In the genomic region with DNA sequence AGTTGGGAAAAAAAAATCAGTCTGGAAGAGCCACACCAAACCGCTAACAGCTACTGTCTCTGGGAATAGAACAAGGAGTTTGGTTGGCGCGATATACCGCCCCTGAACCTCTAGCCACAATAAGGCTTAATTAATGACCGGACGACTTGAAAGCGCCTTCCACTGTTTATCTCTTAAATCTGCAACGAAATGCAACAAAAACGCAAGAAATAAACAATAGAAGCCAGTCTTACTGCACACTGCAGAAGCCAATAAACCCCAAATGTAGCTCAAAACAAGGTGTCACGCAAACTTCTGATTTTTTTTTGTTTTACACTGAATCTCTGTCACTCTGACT, we compare ENCODE assay signal across 9 cellular contexts. TPM values are rescaled to one million over a fixed set of nuclear protein-coding genes. Genes with fewer than 3 reads are reported as not detected.
DNase-seq lines count a peak whose midpoint lies in the region; ATAC-seq and TF ChIP-seq lines count a peak whose summit lies in the region.
"Had no signal": no experiment of that assay in that cellular context is flagged by ENCODE, and none has a peak within 500 bp of the region (broad histone marks: within the 10 kb centered on the region; RNA-seq: fewer than 3 reads in every experiment).

No MANE protein-coding gene starts in this region.

- H3K4me3 Mint-ChIP-seq in activated CD4-positive, alpha-beta T cell treated with anti-CD3 and anti-CD28 coated beads for 36 hours: peak overlapping the region; percentile 85
- H3K4me3 Mint-ChIP-seq in activated T-helper 1 cell treated with anti-CD3 and anti-CD28 coated beads, Interleukin-12 subunit alpha, Interleukin-12 subunit beta, Interleukin-2, Interleukin-4 antibody, amounts not matched to agents 30 ng/mL and 10 ng/mL and 1 ng/mL, durations not matched to agents 14 hours and 24 hours and 36 hours: peak overlapping the region; percentile 87

- peaks cover 2 to 45% (median 35%) of the 10 kb centered on the region in 6 donors for H3K4me1 ChIP-seq in spleen

- H3K27ac Mint-ChIP-seq in activated CD4-positive, alpha-beta T cell treated with anti-CD3 and anti-CD28 coated beads for 36 hours: peak overlapping the region; percentile 100
- peak overlapping the region; percentile 97 for H3K27ac Mint-ChIP-seq in activated T-helper 1 cell treated with anti-CD3 and anti-CD28 coated beads, Interleukin-12 subunit alpha, Interleukin-12 subunit beta, Interleukin-2, Interleukin-4 antibody, amounts not matched to agents 30 ng/mL and 10 ng/mL and 1 ng/mL, durations not matched to agents 14 hours and 24 hours and 36 hours

- peak overlapping the region; percentile 8 to 75 (median 48) for H3K4me3 ChIP-seq in spleen

- POLR2A ChIA-PET in activated CD4-positive, alpha-beta T cell treated with anti-CD3 and anti-CD28 coated beads for 36 hours (lab: Charles Lee): interaction anchor here (0.6 to 8.1 kb wide), 61 partner anchors 9 to 1239 kb away, joined by 3 to 675 read pairs (median 5); partner anchors contain the start of genes BEST4, BTBD19, DYNLT4 and EIF2B3

- H3K4me1 Mint-ChIP-seq in activated CD4-positive, alpha-beta T cell treated with anti-CD3 and anti-CD28 coated beads for 36 hours: peaks cover 42% of the 10 kb centered on the region
- H3K4me1 Mint-ChIP-seq in activated T-helper 1 cell treated with anti-CD3 and anti-CD28 coated beads, Interleukin-12 subunit alpha, Interleukin-12 subunit beta, Interleukin-2, Interleukin-4 antibody, amounts not matched to agents 30 ng/mL and 10 ng/mL and 1 ng/mL, durations not matched to agents 14 hours and 24 hours and 36 hours (ENCODE audit: low read depth): peaks cover 56% of the 10 kb centered on the region

- intact Hi-C loops in activated CD4-positive, alpha-beta T cell treated with anti-CD3 and anti-CD28 coated beads for 36 hours (cut with DNase I, micrococcal nuclease): loop anchor here (1.0 to 2.0 kb wide), 8 partner anchors 10 to 98 kb away; partner anchors contain the start of genes RNU5D-1 (in 2 of the 2), RPS8 (in 2 of the 2), KIF2C (in 1 of the 2) and PLK3 (in 1 of the 2)
- intact Hi-C loops in activated T-helper 1 cell treated with anti-CD3 and anti-CD28 coated beads, Interleukin-12 subunit alpha, Interleukin-12 subunit beta, Interleukin-2, Interleukin-4 antibody, amounts not matched to agents 30 ng/mL and 10 ng/mL and 1 ng/mL, durations not matched to agents 14 hours and 24 hours and 36 hours (cut with micrococcal nuclease): loop anchor here (1.0 to 5.0 kb wide), 8 partner anchors 10 to 868 kb away; partner anchors contain the start of genes CCDC163, GPBP1L1, MMACHC and RNU5D-1
- intact Hi-C loops in left ventricle myocardium superior (cut with micrococcal nuclease) (no loop called here), spleen (cut with DNase I; ENCODE audit: low total_unique reads) (no loop called here)

- TF ChIP-seq CTCF in spleen (IDR thresholded peaks at IDR 0.05 in 8 of 11, conservative IDR thresholded peaks at IDR 0.05 in 3 of 11): no peak

- WGBS in spleen, 5 donors: 0 to 1% (median 1%) methylated on average over 10 of the region's 10 CpGs

- H3K27ac ChIP-seq in spleen: peak overlapping the region; percentile 94 to 99 (median 97)

- TF ChIP-seq POLR2A in spleen (IDR thresholded peaks at IDR 0.05): no peak

- H3K9me3 ChIP-seq in spleen: no peaks in the 10 kb centered on the region

- no peak for DNase-seq in activated CD4-positive, alpha-beta T cell treated with anti-CD3 and anti-CD28 coated beads for 36 hours
- DNase-seq in activated CD4-positive, alpha-beta T cell treated with anti-CD3 and anti-CD28 coated beads for 4 hours: no peak
- DNase-seq in activated T-helper 1 cell treated with anti-CD3 and anti-CD28 coated beads, Interleukin-12 subunit alpha, Interleukin-12 subunit beta, Interleukin-2, Interleukin-4 antibody, amounts not matched to agents 30 ng/mL and 10 ng/mL and 1 ng/mL, durations not matched to agents 14 hours and 24 hours and 36 hours (ENCODE audit: low spot score): no peak
- no peak for DNase-seq in left ventricle myocardium superior
- DNase-seq in spleen: no peak
- no peak for DNase-seq in HuH-7.5 (ENCODE audit: low spot score)
- no peak for DNase-seq in COLO668 (lab: John Stamatoyannopoulos, UW; ENCODE audit: unreplicated experiment)

- H3K27me3 Mint-ChIP-seq in activated CD4-positive, alpha-beta T cell treated with anti-CD3 and anti-CD28 coated beads for 36 hours: no peaks in the 10 kb centered on the region
- no peaks in the 10 kb centered on the region for H3K27me3 Mint-ChIP-seq in activated T-helper 1 cell treated with anti-CD3 and anti-CD28 coated beads, Interleukin-12 subunit alpha, Interleukin-12 subunit beta, Interleukin-2, Interleukin-4 antibody, amounts not matched to agents 30 ng/mL and 10 ng/mL and 1 ng/mL, durations not matched to agents 14 hours and 24 hours and 36 hours (ENCODE audit: insufficient read depth)

- H3K27me3 ChIP-seq in spleen (replicated peaks in 1 of 7): no peaks in the 10 kb centered on the region

- H3K36me3 Mint-ChIP-seq in activated CD4-positive, alpha-beta T cell treated with anti-CD3 and anti-CD28 coated beads for 36 hours (ENCODE audit: low read depth): peaks cover 22% of the 10 kb centered on the region
- H3K36me3 Mint-ChIP-seq in activated T-helper 1 cell treated with anti-CD3 and anti-CD28 coated beads, Interleukin-12 subunit alpha, Interleukin-12 subunit beta, Interleukin-2, Interleukin-4 antibody, amounts not matched to agents 30 ng/mL and 10 ng/mL and 1 ng/mL, durations not matched to agents 14 hours and 24 hours and 36 hours (ENCODE audit: low read depth): peaks cover 25% of the 10 kb centered on the region

- H3K9me3 Mint-ChIP-seq in activated CD4-positive, alpha-beta T cell treated with anti-CD3 and anti-CD28 coated beads for 36 hours (ENCODE audit: low read depth): no peaks in the 10 kb centered on the region
- no peaks in the 10 kb centered on the region for H3K9me3 Mint-ChIP-seq in activated T-helper 1 cell treated with anti-CD3 and anti-CD28 coated beads, Interleukin-12 subunit alpha, Interleukin-12 subunit beta, Interleukin-2, Interleukin-4 antibody, amounts not matched to agents 30 ng/mL and 10 ng/mL and 1 ng/mL, durations not matched to agents 14 hours and 24 hours and 36 hours

- no peak for ATAC-seq in activated CD4-positive, alpha-beta T cell treated with anti-CD3 and anti-CD28 coated beads for 36 hours
- ATAC-seq in left ventricle myocardium superior (peak; percentile 21), GM18517 (IDR thresholded peaks at IDR 0.05; ENCODE audit: unreplicated experiment) (no peak)

- CTCF ChIA-PET in activated CD4-positive, alpha-beta T cell treated with anti-CD3 and anti-CD28 coated beads for 36 hours (lab: Charles Lee): interaction anchor here (0.6 to 3.4 kb wide), 13 partner anchors 11 to 101 kb away, joined by 3 to 41 read pairs (median 5); partner anchors contain the start of genes BTBD19, DYNLT4, PLK3 and PTCH2

- no peaks in the 10 kb centered on the region for H3K36me3 ChIP-seq in spleen

RNA-seq across cellular contexts. Expression of gene BTBD19, which starts 10.9 kb away (rescaled TPM):
- total RNA-seq in activated CD4-positive, alpha-beta T cell treated with anti-CD3 and anti-CD28 coated beads for 36 hours: 10 to 100 TPM; 16.7 to 17.2 TPM
- 22.6 and 24.1 TPM in 2 replicates for total RNA-seq in activated T-helper 1 cell treated with anti-CD3 and anti-CD28 coated beads, Interleukin-12 subunit alpha, Interleukin-12 subunit beta, Interleukin-2, Interleukin-4 antibody, amounts not matched to agents 30 ng/mL and 10 ng/mL and 1 ng/mL, durations not matched to agents 14 hours and 24 hours and 36 hours
- 2.5 TPM for total RNA-seq in left ventricle myocardium superior
- total RNA-seq in spleen: 10 to 100 TPM in 1 of 7 donors, 1 to 10 TPM in 6; 2.8 to 11.9 (median 7.3) TPM
- 1 to 10 TPM in 2 of 3 donors, under 1 TPM in 1; 0.73 to 5.5 (median 1.1) TPM for polyA plus RNA-seq in spleen

RNA-seq across cellular contexts. Expression of gene DYNLT4, which starts 12.1 kb away (rescaled TPM):
- total RNA-seq in activated CD4-positive, alpha-beta T cell treated with anti-CD3 and anti-CD28 coated beads for 36 hours: under 1 TPM in 1 of 2 experiments, not detected in 1; 0.32 TPM
- 0.44 TPM in 1 of 2 replicates, not detected in the other for total RNA-seq in activated T-helper 1 cell treated with anti-CD3 and anti-CD28 coated beads, Interleukin-12 subunit alpha, Interleukin-12 subunit beta, Interleukin-2, Interleukin-4 antibody, amounts not matched to agents 30 ng/mL and 10 ng/mL and 1 ng/mL, durations not matched to agents 14 hours and 24 hours and 36 hours
- total RNA-seq in left ventricle myocardium superior (0.35 TPM), spleen (1 to 10 TPM in 2 of 7 donors, under 1 TPM in 2, not detected in 3; 0.82 to 2.1 (median 1.1) TPM)
- under 1 TPM; 0.15 to 0.58 (median 0.22) TPM for polyA plus RNA-seq in spleen

RNA-seq across cellular contexts. Expression of gene PLK3, which starts 19.0 kb away (rescaled TPM):
- total RNA-seq in activated CD4-positive, alpha-beta T cell treated with anti-CD3 and anti-CD28 coated beads for 36 hours: 10 to 100 TPM; 52.1 to 52.7 TPM
- 208 and 211 TPM in 2 replicates for total RNA-seq in activated T-helper 1 cell treated with anti-CD3 and anti-CD28 coated beads, Interleukin-12 subunit alpha, Interleukin-12 subunit beta, Interleukin-2, Interleukin-4 antibody, amounts not matched to agents 30 ng/mL and 10 ng/mL and 1 ng/mL, durations not matched to agents 14 hours and 24 hours and 36 hours
- total RNA-seq in left ventricle myocardium superior (7.5 TPM), spleen (10 to 100 TPM; 22.0 to 51.7 (median 33.1) TPM)
- 10 to 100 TPM; 14.7 to 24.6 (median 24.3) TPM for polyA plus RNA-seq in spleen

RNA-seq across cellular contexts. Expression of gene PTCH2, which starts 23.8 kb away (rescaled TPM):
- total RNA-seq in activated CD4-positive, alpha-beta T cell treated with anti-CD3 and anti-CD28 coated beads for 36 hours: under 1 TPM; 0.37 to 0.69 TPM
- 1.3 and 1.5 TPM in 2 replicates for total RNA-seq in activated T-helper 1 cell treated with anti-CD3 and anti-CD28 coated beads, Interleukin-12 subunit alpha, Interleukin-12 subunit beta, Interleukin-2, Interleukin-4 antibody, amounts not matched to agents 30 ng/mL and 10 ng/mL and 1 ng/mL, durations not matched to agents 14 hours and 24 hours and 36 hours
- total RNA-seq in left ventricle myocardium superior (0.40 TPM), spleen (1 to 10 TPM; 1.0 to 1.5 (median 1.2) TPM)
- 1 to 10 TPM in 2 of 3 donors, under 1 TPM in 1; 0.56 to 1.6 (median 1.3) TPM for polyA plus RNA-seq in spleen

RNA-seq across cellular contexts. Expression of gene BEST4, which starts 31.3 kb away (rescaled TPM):
- under 1 TPM; 0.69 to 0.71 TPM for total RNA-seq in activated CD4-positive, alpha-beta T cell treated with anti-CD3 and anti-CD28 coated beads for 36 hours
- 0.47 and 0.54 TPM in 2 replicates for total RNA-seq in activated T-helper 1 cell treated with anti-CD3 and anti-CD28 coated beads, Interleukin-12 subunit alpha, Interleukin-12 subunit beta, Interleukin-2, Interleukin-4 antibody, amounts not matched to agents 30 ng/mL and 10 ng/mL and 1 ng/mL, durations not matched to agents 14 hours and 24 hours and 36 hours
- total RNA-seq in left ventricle myocardium superior (0.12 TPM), spleen (under 1 TPM in 4 of 7 donors, not detected in 3; 0.16 to 0.61 (median 0.30) TPM)
- under 1 TPM; 0.32 to 0.89 (median 0.80) TPM for polyA plus RNA-seq in spleen
- total RNA-seq: dermis microvascular lymphatic vessel endothelial cell had no signal

Comparison
In these comparisons a context has a peak if more than half of its experiments do, and no peak if none do; other contexts are left out.
1. intact Hi-C loops: an anchor here in activated CD4-positive, alpha-beta T cell treated with anti-CD3 and anti-CD28 coated beads for 36 hours (1.0 to 2.0 kb wide) and activated T-helper 1 cell treated with anti-CD3 and anti-CD28 coated beads, Interleukin-12 subunit alpha, Interleukin-12 subunit beta, Interleukin-2, Interleukin-4 antibody, amounts not matched to agents 30 ng/mL and 10 ng/mL and 1 ng/mL, durations not matched to agents 14 hours and 24 hours and 36 hours (1.0 to 5.0 kb wide); none called in left ventricle myocardium superior and spleen.